18 cellular contexts compared by ENCODE assay signal in the genomic region with DNA sequence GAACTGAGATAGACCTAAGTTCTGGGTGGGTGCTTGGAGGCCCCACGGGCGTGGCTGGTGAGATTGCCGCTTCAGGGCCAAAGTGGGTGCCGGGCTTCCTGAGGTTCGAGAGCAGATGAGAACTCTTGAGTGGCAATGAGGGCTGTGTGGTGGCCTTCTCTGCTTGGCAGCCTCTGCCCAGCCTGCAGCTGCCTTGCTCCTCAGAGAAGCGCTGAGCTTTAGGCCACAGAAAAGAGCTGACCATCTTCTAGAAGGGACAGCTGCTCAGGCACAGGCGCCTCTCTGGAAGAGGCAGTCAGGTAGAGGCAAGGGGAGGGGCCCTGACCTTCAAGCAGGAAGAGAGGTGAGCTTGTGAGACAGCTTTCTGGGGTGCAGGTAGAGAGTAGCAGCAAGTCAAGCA.
A peak's percentile ranks its signal among the peaks of the same experiment; 100 is the strongest.
DNase-seq lines count a peak whose midpoint lies in the region; ATAC-seq and TF ChIP-seq lines count a peak whose summit lies in the region.
"Had no signal": no experiment of that assay in that cellular context is flagged by ENCODE, and none has a peak within 500 bp of the region (broad histone marks: within the 10 kb centered on the region; RNA-seq: fewer than 3 reads in every experiment).

No MANE protein-coding gene starts in this region.

- no peaks in the 10 kb centered on the region for H3K9me3 Mint-ChIP-seq in MCF 10A (ENCODE audit: unreplicated experiment)
- no peaks in the 10 kb centered on the region for H3K9me3 Mint-ChIP-seq in WTC11
- H3K9me3 Mint-ChIP-seq in naive thymus-derived CD8-positive, alpha-beta T cell: no peaks in the 10 kb centered on the region
- H3K9me3 Mint-ChIP-seq: activated naive CD8-positive, alpha-beta T cell treated with anti-CD3 and anti-CD28 coated beads, Interleukin-2, amount 10 ng/mL, durations not matched to agents 7 days and 5 days; stimulated activated naive CD8-positive, alpha-beta T cell treated with anti-CD3 and anti-CD28 coated beads, Interleukin-15, Interleukin-2, amounts not matched to agents 100 ng/mL and 50 ng/mL, for 24 hours had no signal

- CTCF ChIA-PET in MCF 10A (lab: Yijun Ruan, JAX) (interaction anchor here (0.9 to 2.3 kb wide), 3 partner anchors 9 to 26 kb away, joined by 3 to 9 read pairs (median 4); no protein-coding TSS in a partner anchor), WTC11 (lab: Charles Lee) (interaction anchor here (1.3 to 2.6 kb wide), 4 partner anchors 9 to 162 kb away, joined by 3 to 12 read pairs (median 6); no protein-coding TSS in a partner anchor)

- no peak for TF ChIP-seq POLR2A in breast epithelium (IDR thresholded peaks at IDR 0.05)

- no peak overlapping the region for H3K4me3 ChIP-seq in breast epithelium
- H3K4me3 ChIP-seq: body of pancreas, tibial nerve had no signal

- H3K4me3 Mint-ChIP-seq in MCF 10A (ENCODE audit: unreplicated experiment) (no peak overlapping the region), WTC11 (no peak overlapping the region)
- H3K4me3 Mint-ChIP-seq in naive thymus-derived CD8-positive, alpha-beta T cell: peak overlapping the region in 2 of 10 donors; percentile 14 to 34
- H3K4me3 Mint-ChIP-seq: activated naive CD8-positive, alpha-beta T cell treated with anti-CD3 and anti-CD28 coated beads, Interleukin-2, amount 10 ng/mL, durations not matched to agents 7 days and 5 days; stimulated activated naive CD8-positive, alpha-beta T cell treated with anti-CD3 and anti-CD28 coated beads, Interleukin-15, Interleukin-2, amounts not matched to agents 100 ng/mL and 50 ng/mL, for 24 hours had no signal

- H3K36me3 ChIP-seq in breast epithelium: no peaks in the 10 kb centered on the region

- H3K27me3 ChIP-seq in breast epithelium: no peaks in the 10 kb centered on the region
- H3K27me3 ChIP-seq: body of pancreas, tibial nerve had no signal

- POLR2A ChIA-PET in MCF 10A (lab: Yijun Ruan, JAX) (no interaction called here), WTC11 (lab: Charles Lee) (no interaction called here)
- POLR2A ChIA-PET in naive thymus-derived CD8-positive, alpha-beta T cell (lab: Charles Lee): interaction anchor here (0.6 to 4.5 kb wide), 5 partner anchors 8 to 162 kb away, joined by 3 to 28 read pairs (median 6); no protein-coding TSS in a partner anchor

- TF ChIP-seq CTCF in MCF 10A (IDR thresholded peaks at IDR 0.05; ENCODE audit: unreplicated experiment) (no peak), breast epithelium (IDR thresholded peaks at IDR 0.05) (no peak), WTC11 (IDR thresholded peaks at IDR 0.05) (no peak)

- H3K9me3 ChIP-seq in breast epithelium: no peaks in the 10 kb centered on the region
- H3K9me3 ChIP-seq: body of pancreas, Caco-2, tibial nerve had no signal

- no TSS peak for BruUV-seq in MCF 10A (replicated peaks; lab: Mats Ljungman, UMichigan)

- H3K4me1 ChIP-seq in breast epithelium: no peaks in the 10 kb centered on the region
- H3K4me1 ChIP-seq: body of pancreas, Caco-2 had no signal

- H3K4me1 Mint-ChIP-seq in MCF 10A (ENCODE audit: insufficient read depth, unreplicated experiment) (peaks cover 6% of the 10 kb centered on the region), WTC11 (no peaks in the 10 kb centered on the region)
- peaks cover 13 to 50% (median 40%) of the 10 kb centered on the region in 4 donors for H3K4me1 Mint-ChIP-seq in naive thymus-derived CD8-positive, alpha-beta T cell
- H3K4me1 Mint-ChIP-seq: activated naive CD8-positive, alpha-beta T cell treated with anti-CD3 and anti-CD28 coated beads, Interleukin-2, amount 10 ng/mL, durations not matched to agents 7 days and 5 days had no signal

- H3K27ac ChIP-seq in breast epithelium: no peak overlapping the region
- H3K27ac ChIP-seq: body of pancreas, tibial nerve had no signal

- H3K27me3 Mint-ChIP-seq in MCF 10A (ENCODE audit: insufficient read depth, unreplicated experiment) (no peaks in the 10 kb centered on the region), WTC11 (ENCODE audit: low read depth) (no peaks in the 10 kb centered on the region)
- no peaks in the 10 kb centered on the region for H3K27me3 Mint-ChIP-seq in naive thymus-derived CD8-positive, alpha-beta T cell
- H3K27me3 Mint-ChIP-seq: activated naive CD8-positive, alpha-beta T cell treated with anti-CD3 and anti-CD28 coated beads, Interleukin-2, amount 10 ng/mL, durations not matched to agents 7 days and 5 days; stimulated activated naive CD8-positive, alpha-beta T cell treated with anti-CD3 and anti-CD28 coated beads, Interleukin-15, Interleukin-2, amounts not matched to agents 100 ng/mL and 50 ng/mL, for 24 hours had no signal

- intact Hi-C loops in MCF 10A (cut with micrococcal nuclease): no loop called here
- intact Hi-C loops in breast epithelium (cut with DNase I; ENCODE audit: low total_unique reads): no loop called here

- peak overlapping the region; percentile 35 for H3K27ac Mint-ChIP-seq in MCF 10A (ENCODE audit: low read depth, unreplicated experiment)
- peak overlapping the region; percentile 60 for H3K27ac Mint-ChIP-seq in WTC11
- H3K27ac Mint-ChIP-seq in naive thymus-derived CD8-positive, alpha-beta T cell: peak overlapping the region in 9 of 10 donors; percentile 18 to 87 (median 55)
- H3K27ac Mint-ChIP-seq: activated naive CD8-positive, alpha-beta T cell treated with anti-CD3 and anti-CD28 coated beads, Interleukin-2, amount 10 ng/mL, durations not matched to agents 7 days and 5 days; stimulated activated naive CD8-positive, alpha-beta T cell treated with anti-CD3 and anti-CD28 coated beads, Interleukin-15, Interleukin-2, amounts not matched to agents 100 ng/mL and 50 ng/mL, for 24 hours had no signal

- ATAC-seq in WTC11: no peak
- no peak for ATAC-seq in naive thymus-derived CD8-positive, alpha-beta T cell
- ATAC-seq in HG02763 (IDR thresholded peaks at IDR 0.05; ENCODE audit: unreplicated experiment): no peak
- ATAC-seq: body of pancreas, Panc1 had no signal

- no peak for DNase-seq in MCF 10A (ENCODE audit: unreplicated experiment)
- DNase-seq in breast epithelium (ENCODE audit: low spot score in 2 of 2): no peak
- no peak for DNase-seq in WTC11 (ENCODE audit: low spot score)
- no peak for DNase-seq in naive thymus-derived CD8-positive, alpha-beta T cell
- no peak for DNase-seq in NCI-H1694 (lab: John Stamatoyannopoulos, UW)
- DNase-seq in NCI-H345 treated with DMSO at 0.1 percent for 48 hours (lab: John Stamatoyannopoulos, UW; ENCODE audit: unreplicated experiment): no peak
- DNase-seq: activated CD4-positive, CD25-positive, alpha-beta regulatory T cell treated with anti-CD3 and anti-CD28 coated beads, Interleukin-2, amount 50 U/mL, for 72 hours; activated naive CD8-positive, alpha-beta T cell treated with anti-CD3 and anti-CD28 coated beads, Interleukin-2, amount 10 ng/mL, durations not matched to agents 7 days and 5 days; body of pancreas; Caco-2; EL; H7; Kasumi-1; NCI-H1105 treated with DMSO at 0.1 percent for 48 hours had no signal

- peaks cover 93% of the 10 kb centered on the region for H3K36me3 Mint-ChIP-seq in MCF 10A (ENCODE audit: insufficient read depth, unreplicated experiment)
- H3K36me3 Mint-ChIP-seq in WTC11: peaks cover 10% of the 10 kb centered on the region; the same call in 1 of the 2 replicates
- H3K36me3 Mint-ChIP-seq in naive thymus-derived CD8-positive, alpha-beta T cell: peaks cover 0 to 80% (median 11%) of the 10 kb centered on the region in 3 donors

TF ChIP-seq in WTC11, 78 proteins besides CTCF, POLR2A, EP300 and RAD21 (continues in another document):
- TF ChIP-seq FOXP1 (CRISPR knock-in tag; IDR thresholded peaks at IDR 0.05; ENCODE audit: borderline replicate concordance) (no peak), SMAD3 (CRISPR knock-in tag; IDR thresholded peaks at IDR 0.05; ENCODE audit: borderline replicate concordance) (no peak), EMX1 (CRISPR knock-in tag; IDR thresholded peaks at IDR 0.05) (no peak)
- TF ChIP-seq, protein P1, sequence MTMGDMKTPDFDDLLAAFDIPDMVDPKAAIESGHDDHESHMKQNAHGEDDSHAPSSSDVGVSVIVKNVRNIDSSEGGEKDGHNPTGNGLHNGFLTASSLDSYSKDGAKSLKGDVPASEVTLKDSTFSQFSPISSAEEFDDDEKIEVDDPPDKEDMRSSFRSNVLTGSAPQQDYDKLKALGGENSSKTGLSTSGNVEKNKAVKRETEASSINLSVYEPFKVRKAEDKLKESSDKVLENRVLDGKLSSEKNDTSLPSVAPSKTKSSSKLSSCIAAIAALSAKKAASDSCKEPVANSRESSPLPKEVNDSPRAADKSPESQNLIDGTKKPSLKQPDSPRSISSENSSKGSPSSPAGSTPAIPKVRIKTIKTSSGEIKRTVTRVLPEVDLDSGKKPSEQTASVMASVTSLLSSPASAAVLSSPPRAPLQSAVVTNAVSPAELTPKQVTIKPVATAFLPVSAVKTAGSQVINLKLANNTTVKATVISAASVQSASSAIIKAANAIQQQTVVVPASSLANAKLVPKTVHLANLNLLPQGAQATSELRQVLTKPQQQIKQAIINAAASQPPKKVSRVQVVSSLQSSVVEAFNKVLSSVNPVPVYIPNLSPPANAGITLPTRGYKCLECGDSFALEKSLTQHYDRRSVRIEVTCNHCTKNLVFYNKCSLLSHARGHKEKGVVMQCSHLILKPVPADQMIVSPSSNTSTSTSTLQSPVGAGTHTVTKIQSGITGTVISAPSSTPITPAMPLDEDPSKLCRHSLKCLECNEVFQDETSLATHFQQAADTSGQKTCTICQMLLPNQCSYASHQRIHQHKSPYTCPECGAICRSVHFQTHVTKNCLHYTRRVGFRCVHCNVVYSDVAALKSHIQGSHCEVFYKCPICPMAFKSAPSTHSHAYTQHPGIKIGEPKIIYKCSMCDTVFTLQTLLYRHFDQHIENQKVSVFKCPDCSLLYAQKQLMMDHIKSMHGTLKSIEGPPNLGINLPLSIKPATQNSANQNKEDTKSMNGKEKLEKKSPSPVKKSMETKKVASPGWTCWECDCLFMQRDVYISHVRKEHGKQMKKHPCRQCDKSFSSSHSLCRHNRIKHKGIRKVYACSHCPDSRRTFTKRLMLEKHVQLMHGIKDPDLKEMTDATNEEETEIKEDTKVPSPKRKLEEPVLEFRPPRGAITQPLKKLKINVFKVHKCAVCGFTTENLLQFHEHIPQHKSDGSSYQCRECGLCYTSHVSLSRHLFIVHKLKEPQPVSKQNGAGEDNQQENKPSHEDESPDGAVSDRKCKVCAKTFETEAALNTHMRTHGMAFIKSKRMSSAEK (CRISPR knock-in tag; IDR thresholded peaks at IDR 0.05; ENCODE audit: borderline replicate concordance): no peak
